Comparison of ENCODE assay signal across 8 cellular contexts in the genomic region with DNA sequence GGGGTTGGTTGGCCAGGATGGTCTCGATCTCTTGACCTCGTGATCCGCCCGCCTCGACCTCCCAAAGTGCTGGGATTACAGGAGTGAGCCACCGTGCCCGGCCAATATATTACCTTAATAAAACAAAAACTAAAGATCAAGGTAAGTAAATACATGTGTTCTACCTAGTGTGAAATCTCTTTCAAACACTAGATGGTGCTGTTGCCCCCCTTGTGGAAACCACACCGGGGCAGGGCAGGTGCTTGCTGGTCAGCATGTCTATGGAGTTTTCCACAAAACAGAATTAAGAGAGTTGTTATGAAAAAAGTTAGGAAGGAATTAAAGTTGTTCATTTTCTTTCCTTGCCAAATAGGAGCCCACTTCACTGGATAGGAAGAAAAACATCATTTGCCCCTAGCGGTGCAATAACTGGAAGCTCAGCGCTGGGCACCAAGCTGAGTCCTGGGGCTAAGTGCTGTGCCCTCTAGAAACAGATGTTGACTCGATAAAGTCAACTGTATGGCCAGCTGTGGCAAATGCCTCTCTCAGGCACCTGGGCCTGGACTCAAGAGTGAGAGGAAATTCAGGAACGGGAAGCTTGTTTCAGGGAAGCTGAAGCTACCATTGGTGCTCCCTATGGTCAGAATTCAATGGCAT. TPM values are rescaled to one million over a fixed set of nuclear protein-coding genes. Genes with fewer than 3 reads are reported as not detected.
DNase-seq lines count a peak whose midpoint lies in the region; ATAC-seq and TF ChIP-seq lines count a peak whose summit lies in the region.

No MANE protein-coding gene starts in this region.

- H3K9me3 ChIP-seq in mesenchymal stem cell (ENCODE audit: control insufficient read depth, low read length) (no peaks in the 10 kb centered on the region), suprapubic skin (no peaks in the 10 kb centered on the region)

- H3K18ac ChIP-seq in mesenchymal stem cell (ENCODE audit: low read depth in 1 of 2, low read length in 2 of 2), result no peak overlapping the region

- no peak overlapping the region for H2AK5ac ChIP-seq in mesenchymal stem cell (ENCODE audit: low read length, severe bottlenecking)

- DNase-seq in C1 segment of cervical spinal cord (lab: John Stamatoyannopoulos, UW), result peak in 9 of 14 donors; percentile 8 to 58 (median 20)
- DNase-seq in NCI-H2107 (lab: John Stamatoyannopoulos, UW), result peak; percentile 42
- peak; percentile 28 for DNase-seq in effector CD8-positive, alpha-beta T cell (lab: John Stamatoyannopoulos, UW)
- DNase-seq in mesenchymal stem cell, result peak; percentile 62
- no peak for DNase-seq in suprapubic skin (ENCODE audit: low spot score in 2 of 2)

- H3K27ac ChIP-seq in mesenchymal stem cell (ENCODE audit: low read length, poor library complexity, severe bottlenecking), result no peak overlapping the region
- no peak overlapping the region for H3K27ac ChIP-seq in suprapubic skin

- no peaks in the 10 kb centered on the region for H3K4me1 ChIP-seq in mesenchymal stem cell (ENCODE audit: control insufficient read depth, insufficient read depth, low read depth, low read length)
- peaks cover 18% of the 10 kb centered on the region for H3K4me1 ChIP-seq in suprapubic skin

- no peak overlapping the region for H3K4ac ChIP-seq in mesenchymal stem cell (ENCODE audit: low read depth in 1 of 2, low read length in 2 of 2)

- no peak overlapping the region for H2BK15ac ChIP-seq in mesenchymal stem cell (ENCODE audit: low read depth, poor library complexity, severe bottlenecking)

- H4K8ac ChIP-seq in mesenchymal stem cell (ENCODE audit: low read length), result no peak overlapping the region

- H3K36me3 ChIP-seq in mesenchymal stem cell (ENCODE audit: control insufficient read depth in 1 of 2, insufficient read depth in 2 of 2, low read depth in 1 of 2, low read length in 2 of 2) (no peaks in the 10 kb centered on the region), suprapubic skin (no peaks in the 10 kb centered on the region)

- no peak overlapping the region for H3K4me2 ChIP-seq in mesenchymal stem cell (ENCODE audit: low read length, poor library complexity, severe bottlenecking)

- no peak overlapping the region for H2BK12ac ChIP-seq in mesenchymal stem cell (ENCODE audit: low read length in 2 of 2)

- H3K23ac ChIP-seq in mesenchymal stem cell (ENCODE audit: low read length in 2 of 2), result no peak overlapping the region

- H3K14ac ChIP-seq in mesenchymal stem cell (ENCODE audit: low read length in 2 of 2), result no peak overlapping the region

- H3K4me3 ChIP-seq in mesenchymal stem cell (ENCODE audit: insufficient read depth in 1 of 2, low read depth in 1 of 2, low read length in 2 of 2) (no peak overlapping the region), suprapubic skin (no peak overlapping the region)

- H2BK120ac ChIP-seq in mesenchymal stem cell (ENCODE audit: low read depth, low read length), result no peak overlapping the region

- no peak overlapping the region for H2BK5ac ChIP-seq in mesenchymal stem cell (ENCODE audit: low read depth, low read length, poor library complexity, severe bottlenecking)

- no peaks in the 10 kb centered on the region for H3K79me1 ChIP-seq in mesenchymal stem cell (replicated peaks; ENCODE audit: low read length, poor library complexity, severe bottlenecking)

- H4K91ac ChIP-seq in mesenchymal stem cell (ENCODE audit: low read length), result no peak overlapping the region

- no peak overlapping the region for H3K9ac ChIP-seq in mesenchymal stem cell (ENCODE audit: low read length)

- TF ChIP-seq EP300 in suprapubic skin (IDR thresholded peaks at IDR 0.05), result no peak

- H2AFZ ChIP-seq in mesenchymal stem cell (ENCODE audit: low read depth, low read length), result no peak overlapping the region

- no peak for TF ChIP-seq POLR2A in suprapubic skin (IDR thresholded peaks at IDR 0.05)

- ATAC-seq in GM18861 (IDR thresholded peaks at IDR 0.05; ENCODE audit: unreplicated experiment), result peak; percentile 91
- ATAC-seq in HG03039 (IDR thresholded peaks at IDR 0.05; ENCODE audit: unreplicated experiment), result peak; percentile 83
- ATAC-seq in activated CD4-positive, CD25-positive, alpha-beta regulatory T cell treated with anti-CD3 and anti-CD28 coated beads, Interleukin-2, amount 50 U/mL, for 24 hours, result peak; percentile 51 to 61

- WGBS in mesenchymal stem cell, result 53% methylated on average over 6 of the region's 12 CpGs
- WGBS in suprapubic skin, result 28% methylated on average over 12 of the region's 12 CpGs

- peaks cover 76 to 77% of the 10 kb centered on the region in 2 experiments for H3K27me3 ChIP-seq in mesenchymal stem cell (ENCODE audit: control insufficient read depth in 1 of 2, insufficient read depth in 1 of 2, low read length in 2 of 2)
- H3K27me3 ChIP-seq in suprapubic skin, result peaks cover 4% of the 10 kb centered on the region

- peak; percentile 71 to 82 for TF ChIP-seq CTCF in suprapubic skin (IDR thresholded peaks at IDR 0.05)

RNA-seq across cellular contexts. Expression of a gene that starts 6.3 kb away (rescaled TPM):
- polyA plus RNA-seq in mesenchymal stem cell (2013, experiment 1 of 2), result 0.03 TPM
- polyA plus RNA-seq in mesenchymal stem cell (2013, experiment 2 of 2), result not detected
- total RNA-seq in suprapubic skin, result under 1 TPM in 2 of 4 donors, not detected in 2; 0.26 to 0.36 TPM

RNA-seq across cellular contexts. Expression of a gene that starts 17.7 kb away (rescaled TPM):
- polyA plus RNA-seq in mesenchymal stem cell (2013, experiment 1 of 2), result not detected
- 0.03 TPM for polyA plus RNA-seq in mesenchymal stem cell (2013, experiment 2 of 2)
- total RNA-seq in suprapubic skin, result 1 to 10 TPM in 1 of 4 donors, under 1 TPM in 1, not detected in 2; 0.18 to 3.0 TPM

RNA-seq across cellular contexts. Expression of a gene that starts 57.9 kb away (rescaled TPM):
- polyA plus RNA-seq in mesenchymal stem cell (2013, experiment 1 of 2), result not detected
- polyA plus RNA-seq in mesenchymal stem cell (2013, experiment 2 of 2), result not detected
- total RNA-seq in suprapubic skin, result 10 to 100 TPM; 19.2 to 32.9 (median 21.0) TPM

Comparison
In these comparisons a context has a peak if more than half of its experiments do, and no peak if none do; other contexts are left out.
1. DNase-seq: peak in C1 segment of cervical spinal cord (9 of 14), NCI-H2107 (single experiment), effector CD8-positive, alpha-beta T cell (single experiment) and mesenchymal stem cell (single experiment); none in suprapubic skin (0 of 2).
2. Peak in every context shown above with its lines, with median percentiles within 50 percentile points of each other: ATAC-seq.